In the genomic region with DNA sequence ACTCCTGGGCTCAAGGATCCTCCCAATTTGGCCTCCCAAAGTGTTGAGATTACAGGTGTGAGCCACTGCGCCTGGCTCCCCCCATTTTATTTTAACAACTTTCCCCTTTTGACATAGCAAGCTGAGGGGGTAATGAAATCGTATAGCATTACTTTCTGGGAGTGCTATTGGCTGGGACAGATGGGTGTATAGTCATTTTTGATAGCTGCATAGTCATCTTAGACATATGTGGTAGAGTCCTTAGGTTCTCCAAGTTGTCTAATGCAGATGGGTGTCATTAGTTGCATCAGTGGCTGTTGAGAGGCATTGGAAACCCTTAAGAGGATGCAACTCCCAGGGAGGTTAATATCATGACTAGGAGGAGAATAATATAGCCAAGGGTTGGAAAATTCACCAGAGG, we compare ENCODE assay signal across 18 cellular contexts. TPM values are rescaled to one million over a fixed set of nuclear protein-coding genes. Genes with fewer than 3 reads are reported as not detected.
"Had no signal": no experiment of that assay in that cellular context is flagged by ENCODE, and none has a peak within 500 bp of the region (broad histone marks: within the 10 kb centered on the region; RNA-seq: fewer than 3 reads in every experiment).

No MANE protein-coding gene starts in this region.

- H3K4me3 Mint-ChIP-seq: mesothelial cell of epicardium, nephron progenitor cell had no signal

- H3K9me3 Mint-ChIP-seq: mesothelial cell of epicardium had no signal

- ATAC-seq: gastroesophageal sphincter, heart left ventricle, left lung had no signal

- H3K36me3 Mint-ChIP-seq: mesothelial cell of epicardium had no signal

- H3K27ac Mint-ChIP-seq: mesothelial cell of epicardium, nephron progenitor cell had no signal

- H3K4me1 Mint-ChIP-seq: mesothelial cell of epicardium had no signal

- DNase-seq: activated gamma-delta T cell treated with Interleukin-2 at 50 U/mL for 16 hours; amygdala; dermis blood vessel endothelial cell; effector memory CD4-positive, alpha-beta T cell; left lung; nephron progenitor cell; nucleus accumbens; SJCRH30; spleen; stimulated activated naive CD4-positive, alpha-beta T cell treated with Interleukin-2 at 50 U/mL for 16 hours; transverse colon; uterus; WERI-Rb-1 had no signal

RNA-seq across cellular contexts. Expression of gene PNMA8B, which starts 28.6 kb away (rescaled TPM):
- polyA plus RNA-seq: endothelial cell of umbilical vein had no signal

RNA-seq across cellular contexts. Expression of gene PNMA8A, which starts 52.9 kb away (rescaled TPM):
- total RNA-seq: lung microvascular endothelial cell had no signal
